In the genomic region with DNA sequence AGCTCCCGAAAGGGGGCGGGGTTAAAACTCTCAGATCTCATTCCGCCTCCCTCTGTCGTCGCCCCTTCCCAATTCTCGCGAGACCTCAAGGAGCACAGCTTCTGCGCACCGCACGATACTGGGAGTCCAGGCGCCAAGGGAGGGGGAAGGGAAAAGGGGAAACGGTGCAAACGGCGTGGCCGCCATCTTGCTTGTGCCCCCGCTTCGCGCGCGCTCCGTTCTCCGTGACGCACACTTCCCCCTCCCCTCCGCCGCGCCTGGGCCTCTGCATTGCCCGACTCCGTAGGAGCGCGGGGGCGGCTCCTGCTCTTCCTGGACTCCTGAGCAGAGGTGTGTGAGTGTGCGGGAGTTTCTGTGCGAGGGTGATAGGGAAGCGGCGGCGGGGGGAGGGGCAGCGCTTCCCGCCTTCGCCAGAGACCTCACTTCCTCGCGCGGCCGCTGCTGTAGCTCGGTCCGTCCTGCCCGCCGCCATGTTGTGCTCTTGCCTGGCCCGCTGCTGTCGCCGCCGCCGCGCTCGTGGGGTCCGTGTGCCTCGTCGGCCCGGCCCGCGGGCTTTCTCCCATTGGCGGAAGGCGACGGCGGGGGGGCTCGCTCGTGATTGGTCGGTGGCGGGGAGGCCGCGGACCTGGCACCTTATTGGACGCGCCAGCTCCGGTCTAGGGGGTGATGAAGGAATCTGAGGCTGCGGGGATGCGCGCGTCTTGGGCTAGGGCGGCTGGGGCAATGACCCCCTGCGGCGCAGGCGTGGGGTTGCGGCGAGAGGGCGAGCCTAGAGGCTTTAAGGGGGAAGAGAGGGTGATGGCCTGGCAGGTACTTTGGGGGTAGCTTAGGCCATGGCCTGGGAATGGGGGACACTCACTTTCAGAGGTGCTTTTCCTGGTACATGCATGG, we compare ENCODE assay signal across 8 cellular contexts. TPM values are rescaled to one million over a fixed set of nuclear protein-coding genes. Genes with fewer than 3 reads are reported as not detected.
DNase-seq lines count a peak whose midpoint lies in the region; ATAC-seq and TF ChIP-seq lines count a peak whose summit lies in the region.

A gene (plus strand): TSS at position 167 of the 891 bp plus-strand sequence. CDS start 47,140 bp downstream, outside the sequence.

- ATAC-seq in HG02588 (IDR thresholded peaks at IDR 0.05; ENCODE audit: unreplicated experiment) (peak; percentile 73), omental fat pad (ENCODE audit: low FRiP score) (peak; percentile 95)
- peak; percentile 86 for ATAC-seq in activated naive CD4-positive, alpha-beta T cell treated with anti-CD3 and anti-CD28 coated beads, Interleukin-2, amount 50 U/mL, for 72 hours

- TF ChIP-seq CTCF in GM06990 (IDR thresholded peaks at IDR 0.05; ENCODE audit: insufficient read depth, low read length, poor library complexity, severe bottlenecking) (no peak), omental fat pad (IDR thresholded peaks at IDR 0.05) (no peak), testis (IDR thresholded peaks at IDR 0.05) (peak in 1 of 3 experiments; percentile 1)

- 0% methylated on average over 11 to 70 of the region's 84 CpGs for WGBS in testis, 2 donors

- peak within 1 kb of the TSS; percentile 98 for H3K27ac Mint-ChIP-seq in activated naive CD4-positive, alpha-beta T cell treated with anti-CD3 and anti-CD28 coated beads, Interleukin-2, amount 50 U/mL, for 72 hours

- no peaks in the 10 kb centered on the region for H3K9me3 ChIP-seq in testis

- no peak for TF ChIP-seq POLR2A in testis (IDR thresholded peaks at IDR 0.05)

- DNase-seq in GM06990 (ENCODE audit: extremely low read depth, insufficient read length) (peak; percentile 95), NCI-H1092 treated with DMSO at 0.1 percent for 48 hours (lab: John Stamatoyannopoulos, UW) (peak; percentile 98), SKM-1 (lab: John Stamatoyannopoulos, UW; ENCODE audit: unreplicated experiment) (peak; percentile 96), glomerular endothelial cell (ENCODE audit: extremely low read depth, low read depth, low spot score) (peak; percentile 95), omental fat pad (ENCODE audit: low spot score) (peak; percentile 93), testis (peak; percentile 98)
- DNase-seq in activated naive CD4-positive, alpha-beta T cell treated with anti-CD3 and anti-CD28 coated beads, Interleukin-2, amount 50 U/mL, for 72 hours (ENCODE audit: low spot score in 2 of 2): peak; percentile 96 to 97

- peak within 1 kb of the TSS; percentile 99 for H3K27ac ChIP-seq in testis

- H3K4me3 ChIP-seq in GM06990 (replicated peaks; ENCODE audit: low read depth, low read length) (peak within 1 kb of the TSS; percentile 81), testis (peak within 1 kb of the TSS; percentile 92 to 93)

- peaks cover 17 to 28% of the 10 kb centered on the region in 2 donors for H3K36me3 Mint-ChIP-seq in activated naive CD4-positive, alpha-beta T cell treated with anti-CD3 and anti-CD28 coated beads, Interleukin-2, amount 50 U/mL, for 72 hours

- H3K27me3 ChIP-seq in GM06990 (replicated peaks; ENCODE audit: control insufficient read depth, insufficient read depth, low read length) (no peaks in the 10 kb centered on the region), testis (no peaks in the 10 kb centered on the region)

- H3K4me1 ChIP-seq in testis: peaks cover 18% of the 10 kb centered on the region

- peaks cover 0 to under 1% of the 10 kb centered on the region in 2 donors for H3K9me3 Mint-ChIP-seq in activated naive CD4-positive, alpha-beta T cell treated with anti-CD3 and anti-CD28 coated beads, Interleukin-2, amount 50 U/mL, for 72 hours

- no peaks in the 10 kb centered on the region for H3K36me3 ChIP-seq in GM06990 (ENCODE audit: control insufficient read depth, insufficient read depth, low read length)
- no peaks in the 10 kb centered on the region for H3K36me3 ChIP-seq in testis (ENCODE audit: low read depth, missing control alignments)

- intact Hi-C loops in testis (cut with DNase I; ENCODE audit: low total_unique reads): no loop called here

RNA-seq across cellular contexts. Expression of the gene that starts here (rescaled TPM):
- 10 to 100 TPM; 58.9 to 62.5 TPM for total RNA-seq in activated naive CD4-positive, alpha-beta T cell treated with anti-CD3 and anti-CD28 coated beads, Interleukin-2, amount 50 U/mL, for 72 hours
- 32.5 and 37.2 TPM in 2 replicates for total RNA-seq in glomerular endothelial cell
- total RNA-seq in omental fat pad: 10 to 100 TPM; 29.8 to 44.6 (median 32.4) TPM
- 10 to 100 TPM; 69.1 to 83.9 TPM for total RNA-seq in testis
- 70.0 TPM for polyA plus RNA-seq in testis (ENCODE audit: insufficient read depth, low read depth, low replicate concordance)

Comparison
In these comparisons a context has a peak if more than half of its experiments do, and no peak if none do; other contexts are left out.
1. Peak in every context shown above with its lines: DNase-seq, ATAC-seq, H3K4me3 ChIP-seq and H3K27ac ChIP-seq.